Comparison of ENCODE assay signal across 8 cellular contexts in the genomic region with DNA sequence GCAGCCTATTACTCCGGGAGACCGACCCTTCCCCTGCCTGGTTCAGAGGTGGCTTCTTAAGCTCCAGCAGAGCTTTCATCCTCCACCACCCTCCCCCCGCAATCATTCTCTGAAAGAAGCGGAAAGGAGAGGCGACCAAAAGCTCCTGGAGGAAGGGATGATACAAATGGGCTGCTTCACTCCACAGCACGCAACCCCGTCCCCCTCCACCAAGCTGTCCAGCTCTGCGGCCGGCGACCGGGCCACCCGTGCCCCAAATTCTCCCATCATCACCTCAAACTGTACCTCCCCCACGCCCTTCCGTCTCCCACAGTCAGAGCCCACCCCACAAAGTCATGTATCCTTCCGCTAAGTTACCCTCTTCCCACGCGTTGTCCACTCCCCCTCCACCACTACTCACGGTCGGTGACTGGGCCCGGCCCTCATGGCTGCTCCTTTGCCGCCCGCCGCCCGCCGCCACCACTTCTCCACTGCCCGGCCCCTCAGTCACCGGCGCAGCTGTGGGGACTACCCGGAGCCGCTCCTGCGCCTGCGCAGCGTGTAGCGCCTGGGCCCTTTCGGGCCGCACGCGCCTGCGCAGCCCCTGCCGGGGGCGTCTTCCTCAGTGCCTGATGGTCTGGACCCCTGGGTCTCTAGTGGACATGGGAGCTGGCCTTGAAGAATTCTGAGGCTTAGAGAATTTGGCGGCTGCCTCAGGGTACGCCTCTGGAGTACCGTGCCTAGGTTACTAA. TPM values are rescaled to one million over a fixed set of nuclear protein-coding genes. Genes with fewer than 3 reads are reported as not detected.
DNase-seq lines count a peak whose midpoint lies in the region; ATAC-seq and TF ChIP-seq lines count a peak whose summit lies in the region.

A gene with protein sequence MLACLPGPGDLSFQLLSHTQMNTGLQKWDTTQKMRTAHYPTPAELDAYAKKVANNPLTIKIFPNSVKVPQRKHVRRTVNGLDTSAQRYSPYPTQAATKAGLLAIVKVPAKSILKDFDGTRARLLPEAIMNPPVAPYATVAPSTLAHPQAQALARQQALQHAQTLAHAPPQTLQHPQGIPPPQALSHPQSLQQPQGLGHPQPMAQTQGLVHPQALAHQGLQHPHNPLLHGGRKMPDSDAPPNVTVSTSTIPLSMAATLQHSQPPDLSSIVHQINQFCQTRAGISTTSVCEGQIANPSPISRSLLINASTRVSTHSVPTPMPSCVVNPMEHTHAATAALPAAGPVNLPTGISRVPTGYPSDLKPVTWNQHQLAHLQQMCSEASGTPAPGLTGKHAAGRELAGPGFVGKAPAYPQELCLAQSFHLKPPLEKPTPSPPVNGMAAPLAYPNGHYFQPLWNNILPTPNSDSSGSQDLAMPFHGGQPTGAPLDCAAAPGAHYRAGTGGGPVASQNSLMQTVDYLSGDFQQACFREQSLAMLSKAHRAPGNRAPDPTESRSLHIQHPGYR (minus strand): TSS at position 509 of the 731 bp plus-strand sequence. CDS start 76,123 bp downstream, outside the sequence.

- peak within 1 kb of the TSS; percentile 78 for H3K27ac ChIP-seq in C4-2B
- H3K27ac ChIP-seq in mesenchymal stem cell (ENCODE audit: low read length, poor library complexity, severe bottlenecking): peak within 1 kb of the TSS; percentile 60

- H2BK5ac ChIP-seq in mesenchymal stem cell (ENCODE audit: low read depth, low read length, poor library complexity, severe bottlenecking): no peak within 1 kb of the TSS

- H2AK5ac ChIP-seq in mesenchymal stem cell (ENCODE audit: low read length, severe bottlenecking): no peak within 1 kb of the TSS

- peak; percentile 86 for DNase-seq in HT-29 (ENCODE audit: low spot score)
- peak; percentile 76 for DNase-seq in NOMO-1 treated with dmso at 0.1 percent for 144 hours (lab: John Stamatoyannopoulos, UW; ENCODE audit: unreplicated experiment)
- DNase-seq in activated CD8-positive, alpha-beta memory T cell treated with anti-CD3 and anti-CD28 coated beads for 48 hours (ENCODE audit: low read depth in 2 of 3, low spot score in 2 of 3): peak; percentile 56 to 85 (median 73)
- peak; percentile 90 for DNase-seq in mesenchymal stem cell
- peak; percentile 72 for DNase-seq in stimulated activated CD8-positive, alpha-beta memory T cell treated with anti-CD3 and anti-CD28 coated beads, Interleukin-12 subunit alpha, Interleukin-12 subunit beta, amount 100 ng/mL, for 24 hours (ENCODE audit: extremely low read depth)

- H3K23ac ChIP-seq in mesenchymal stem cell (ENCODE audit: low read length in 2 of 2): peak within 1 kb of the TSS in 1 of 2 experiments; percentile 93

- H2AFZ ChIP-seq in mesenchymal stem cell (ENCODE audit: low read depth, low read length): peak within 1 kb of the TSS; percentile 96

- TF ChIP-seq CTCF in C4-2B (conservative IDR thresholded peaks at IDR 0.05): no peak

- H4K8ac ChIP-seq in mesenchymal stem cell (ENCODE audit: low read length): peak within 1 kb of the TSS; percentile 99

- peak within 1 kb of the TSS; percentile 61 to 100 for H3K18ac ChIP-seq in mesenchymal stem cell (ENCODE audit: low read depth in 1 of 2, low read length in 2 of 2)

- peak within 1 kb of the TSS in 1 of 2 experiments; percentile 73 for H3K14ac ChIP-seq in mesenchymal stem cell (ENCODE audit: low read length in 2 of 2)

- H3K36me3 ChIP-seq in endocrine pancreas (ENCODE audit: control insufficient read depth, insufficient read depth, low read length): no peaks in the 10 kb centered on the region
- H3K36me3 ChIP-seq in mesenchymal stem cell (ENCODE audit: control insufficient read depth in 1 of 2, insufficient read depth in 2 of 2, low read depth in 1 of 2, low read length in 2 of 2): no peaks in the 10 kb centered on the region

- peak within 1 kb of the TSS; percentile 88 for H3K9ac ChIP-seq in endocrine pancreas (ENCODE audit: control insufficient read depth, insufficient read depth, low read length)
- peak within 1 kb of the TSS; percentile 91 for H3K9ac ChIP-seq in mesenchymal stem cell (ENCODE audit: low read length)

- H3K27me3 ChIP-seq in endocrine pancreas (ENCODE audit: control insufficient read depth, insufficient read depth, low read length) (no peaks in the 10 kb centered on the region), mesenchymal stem cell (ENCODE audit: control insufficient read depth in 1 of 2, insufficient read depth in 1 of 2, low read length in 2 of 2) (no peaks in the 10 kb centered on the region)

- peaks cover 3% of the 10 kb centered on the region for H3K79me1 ChIP-seq in mesenchymal stem cell (replicated peaks; ENCODE audit: low read length, poor library complexity, severe bottlenecking)

- H3K9me3 ChIP-seq in endocrine pancreas (ENCODE audit: control insufficient read depth, low read length) (no peaks in the 10 kb centered on the region), mesenchymal stem cell (ENCODE audit: control insufficient read depth, low read length) (no peaks in the 10 kb centered on the region)

- H3K4me1 ChIP-seq in endocrine pancreas (ENCODE audit: control insufficient read depth, insufficient read depth, low read length): no peaks in the 10 kb centered on the region
- peaks cover 10% of the 10 kb centered on the region for H3K4me1 ChIP-seq in mesenchymal stem cell (ENCODE audit: control insufficient read depth, insufficient read depth, low read depth, low read length)

- H2BK120ac ChIP-seq in mesenchymal stem cell (ENCODE audit: low read depth, low read length): no peak within 1 kb of the TSS

- peak within 1 kb of the TSS; percentile 67 for H4K91ac ChIP-seq in mesenchymal stem cell (ENCODE audit: low read length)

- peak; percentile 77 for ATAC-seq in GM19455 (IDR thresholded peaks at IDR 0.05; ENCODE audit: unreplicated experiment)

- peak within 1 kb of the TSS; percentile 82 for H3K4me3 ChIP-seq in endocrine pancreas (ENCODE audit: control insufficient read depth, insufficient read depth, low read length)
- H3K4me3 ChIP-seq in mesenchymal stem cell (ENCODE audit: insufficient read depth in 1 of 2, low read depth in 1 of 2, low read length in 2 of 2): peak within 1 kb of the TSS; percentile 80 to 95

- H3K4me2 ChIP-seq in mesenchymal stem cell (ENCODE audit: low read length, poor library complexity, severe bottlenecking): peak within 1 kb of the TSS; percentile 90

- WGBS in mesenchymal stem cell: 1% methylated on average over 42 of the region's 44 CpGs

- peak within 1 kb of the TSS in 1 of 2 experiments; percentile 71 for H2BK12ac ChIP-seq in mesenchymal stem cell (ENCODE audit: low read length in 2 of 2)

- H3K4ac ChIP-seq in mesenchymal stem cell (ENCODE audit: low read depth in 1 of 2, low read length in 2 of 2): peak within 1 kb of the TSS; percentile 27 to 97

- peak within 1 kb of the TSS; percentile 50 for H2BK15ac ChIP-seq in mesenchymal stem cell (ENCODE audit: low read depth, poor library complexity, severe bottlenecking)

RNA-seq across cellular contexts. Expression of the gene that starts here (rescaled TPM):
- total RNA-seq in HT-29 (2014; rRNA removed; shearing (Covaris generic)): 9.5 and 13.0 TPM in 2 replicates
- 44.5 TPM for polyA plus RNA-seq in mesenchymal stem cell (2013, experiment 1 of 2)
- 42.8 TPM for polyA plus RNA-seq in mesenchymal stem cell (2013, experiment 2 of 2)

Comparison
In these comparisons a context has a peak if more than half of its experiments do, and no peak if none do; other contexts are left out.
1. Peak in every context shown above with its lines: DNase-seq, ATAC-seq, H3K4me3 ChIP-seq and H3K27ac ChIP-seq.